1 cellular context compared by ENCODE assay signal in genomic region chr11:34263462-34264186, GRCh38.
A peak's percentile ranks its signal among the peaks of the same experiment; 100 is the strongest.
TF ChIP-seq lines count a peak whose summit lies in the region.

No MANE protein-coding gene starts in this region.

TF ChIP-seq in HCT116, 20 proteins besides CTCF, POLR2A, EP300 and RAD21 (continued from another document):
- TF ChIP-seq ZBTB33 (IDR thresholded peaks at IDR 0.05; ENCODE audit: extremely low read depth, insufficient replicate concordance, low read length) (peak; percentile 83), YY1 (IDR thresholded peaks at IDR 0.05; ENCODE audit: extremely low read depth, insufficient replicate concordance, low read depth, low read length) (peak; percentile 59), POLR2AphosphoS5 (IDR thresholded peaks at IDR 0.05; ENCODE audit: low read depth, low read length) (peak; percentile 86), TCF7L2 (IDR thresholded peaks at IDR 0.05; ENCODE audit: borderline replicate concordance, extremely low read depth, insufficient read depth, insufficient read length) (peak; percentile 78), SRF (IDR thresholded peaks at IDR 0.05; ENCODE audit: low read depth) (peak; percentile 89), CEBPB (IDR thresholded peaks at IDR 0.05; ENCODE audit: low read depth) (peak; percentile 83), MAX (IDR thresholded peaks at IDR 0.05) (peak; percentile 60), EGR1 (IDR thresholded peaks at IDR 0.05; ENCODE audit: low read depth) (no peak), CBX3 (IDR thresholded peaks at IDR 0.05; ENCODE audit: low read depth) (peak; percentile 88; the same call in 1 of the 2 replicates), SP1 (IDR thresholded peaks at IDR 0.05; ENCODE audit: low read depth) (peak; percentile 97), JUND (IDR thresholded peaks at IDR 0.05) (peak; percentile 100), ATF3 (IDR thresholded peaks at IDR 0.05) (no peak), ZFX (IDR thresholded peaks at IDR 0.05) (no peak), FOSL1 (IDR thresholded peaks at IDR 0.05; ENCODE audit: low read depth) (peak; percentile 100), EZH2phosphoT487 (IDR thresholded peaks at IDR 0.05; ENCODE audit: borderline replicate concordance) (no peak), EZH2 (IDR thresholded peaks at IDR 0.05) (no peak)
